In the genomic region with DNA sequence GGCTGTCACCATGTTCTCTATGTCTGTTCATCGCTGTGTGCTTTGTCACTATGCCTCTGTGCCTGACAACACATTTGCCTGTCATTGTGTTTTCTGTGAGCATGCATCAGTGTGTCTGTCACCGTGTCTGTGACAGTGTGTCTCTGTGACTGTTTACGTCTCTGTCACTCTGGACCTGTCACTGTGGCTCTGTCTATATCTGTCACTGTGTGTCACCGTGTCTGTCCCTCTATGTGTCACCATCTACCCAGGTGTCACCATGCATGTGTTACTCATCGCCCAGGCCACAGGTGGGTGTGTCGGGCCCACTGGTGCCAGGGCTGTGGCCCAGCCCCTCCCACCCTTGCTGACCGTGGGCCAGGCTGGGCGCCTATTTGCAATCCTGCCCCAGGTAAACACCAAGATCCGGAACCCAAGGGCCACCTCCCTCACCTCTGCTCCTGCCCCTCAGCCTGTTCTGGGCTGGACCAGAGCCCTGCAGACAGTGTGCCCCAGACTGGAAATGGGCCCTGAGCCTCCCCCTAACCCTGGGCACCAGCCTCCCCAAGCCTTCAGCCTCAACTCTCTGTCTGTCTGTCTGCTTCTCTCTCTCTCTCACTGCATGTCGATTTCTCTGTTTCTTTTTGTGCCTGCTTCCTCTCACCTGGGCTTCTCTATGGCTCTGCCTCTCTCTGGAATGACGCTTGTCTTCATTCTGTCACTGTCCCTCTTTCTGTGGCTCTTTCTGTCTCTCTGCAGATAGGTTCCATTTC, we compare ENCODE assay signal across 11 cellular contexts. TPM values are rescaled to one million over a fixed set of nuclear protein-coding genes. Genes with fewer than 3 reads are reported as not detected.
DNase-seq lines count a peak whose midpoint lies in the region; ATAC-seq and TF ChIP-seq lines count a peak whose summit lies in the region.
"Had no signal": no experiment of that assay in that cellular context is flagged by ENCODE, and none has a peak within 500 bp of the region (broad histone marks: within the 10 kb centered on the region; RNA-seq: fewer than 3 reads in every experiment).

No MANE protein-coding gene starts in this region.

- peaks cover 21% of the 10 kb centered on the region for H3K27me3 Mint-ChIP-seq in activated CD4-positive, alpha-beta T cell treated with anti-CD3 and anti-CD28 coated beads for 36 hours
- H3K27me3 Mint-ChIP-seq in activated CD4-positive, alpha-beta T cell treated with anti-CD3 and anti-CD28 coated beads, Interleukin-2, amount 10 ng/mL, durations not matched to agents 7 days and 5 days = peaks cover 16% of the 10 kb centered on the region

- CTCF ChIA-PET in activated CD4-positive, alpha-beta T cell treated with anti-CD3 and anti-CD28 coated beads for 36 hours (lab: Charles Lee) = no interaction called here
- CTCF ChIA-PET in activated CD4-positive, alpha-beta T cell treated with anti-CD3 and anti-CD28 coated beads, Interleukin-2, amount 10 ng/mL, durations not matched to agents 7 days and 5 days (lab: Charles Lee) = no interaction called here

- H3K4me3 Mint-ChIP-seq in activated CD4-positive, alpha-beta T cell treated with anti-CD3 and anti-CD28 coated beads for 36 hours = no peak overlapping the region
- no peak overlapping the region for H3K4me3 Mint-ChIP-seq in activated CD4-positive, alpha-beta T cell treated with anti-CD3 and anti-CD28 coated beads, Interleukin-2, amount 10 ng/mL, durations not matched to agents 7 days and 5 days
- H3K4me3 Mint-ChIP-seq in stimulated activated effector memory CD8-positive, alpha-beta T cell treated with anti-CD3 and anti-CD28 coated beads, Interleukin-12 subunit alpha, Interleukin-12 subunit beta, amount 100 ng/mL, for 72 hours = peak overlapping the region; percentile 39

- peak; percentile 75 for ATAC-seq in activated CD4-positive, alpha-beta T cell treated with anti-CD3 and anti-CD28 coated beads for 36 hours
- peak; percentile 84 for ATAC-seq in esophagus mucosa
- peak; percentile 92 for ATAC-seq in stimulated activated effector memory CD8-positive, alpha-beta T cell treated with anti-CD3 and anti-CD28 coated beads, Interleukin-12 subunit alpha, Interleukin-12 subunit beta, amount 100 ng/mL, for 72 hours
- ATAC-seq in foreskin keratinocyte = no peak

- no peak overlapping the region for H3K27ac ChIP-seq in foreskin keratinocyte
- H3K27ac ChIP-seq: SJSA1 had no signal

- H3K4me1 Mint-ChIP-seq in activated CD4-positive, alpha-beta T cell treated with anti-CD3 and anti-CD28 coated beads for 36 hours = peaks cover 38% of the 10 kb centered on the region
- H3K4me1 Mint-ChIP-seq in activated CD4-positive, alpha-beta T cell treated with anti-CD3 and anti-CD28 coated beads, Interleukin-2, amount 10 ng/mL, durations not matched to agents 7 days and 5 days = peaks cover 28% of the 10 kb centered on the region
- H3K4me1 Mint-ChIP-seq in stimulated activated effector memory CD8-positive, alpha-beta T cell treated with anti-CD3 and anti-CD28 coated beads, Interleukin-12 subunit alpha, Interleukin-12 subunit beta, amount 100 ng/mL, for 72 hours = peaks cover 40% of the 10 kb centered on the region

- POLR2A ChIA-PET in activated CD4-positive, alpha-beta T cell treated with anti-CD3 and anti-CD28 coated beads for 36 hours (lab: Charles Lee) = no interaction called here
- POLR2A ChIA-PET in activated CD4-positive, alpha-beta T cell treated with anti-CD3 and anti-CD28 coated beads, Interleukin-2, amount 10 ng/mL, durations not matched to agents 7 days and 5 days (lab: Charles Lee) = no interaction called here

- peak overlapping the region; percentile 6 for H3K27ac Mint-ChIP-seq in activated CD4-positive, alpha-beta T cell treated with anti-CD3 and anti-CD28 coated beads for 36 hours
- no peak overlapping the region for H3K27ac Mint-ChIP-seq in activated CD4-positive, alpha-beta T cell treated with anti-CD3 and anti-CD28 coated beads, Interleukin-2, amount 10 ng/mL, durations not matched to agents 7 days and 5 days
- peak overlapping the region; percentile 4 for H3K27ac Mint-ChIP-seq in stimulated activated effector memory CD8-positive, alpha-beta T cell treated with anti-CD3 and anti-CD28 coated beads, Interleukin-12 subunit alpha, Interleukin-12 subunit beta, amount 100 ng/mL, for 72 hours

- TF ChIP-seq CTCF in GM10266 (IDR thresholded peaks at IDR 0.05; ENCODE audit: control insufficient read depth, insufficient read depth, low read depth, missing control alignments) = no peak
- TF ChIP-seq CTCF in foreskin keratinocyte (conservative IDR thresholded peaks at IDR 0.05) = no peak

- peaks cover 19% of the 10 kb centered on the region for H3K27me3 ChIP-seq in foreskin keratinocyte
- H3K27me3 ChIP-seq: SJSA1 had no signal

- no peaks in the 10 kb centered on the region for H3K36me3 Mint-ChIP-seq in activated CD4-positive, alpha-beta T cell treated with anti-CD3 and anti-CD28 coated beads for 36 hours (ENCODE audit: low read depth)
- no peaks in the 10 kb centered on the region for H3K36me3 Mint-ChIP-seq in activated CD4-positive, alpha-beta T cell treated with anti-CD3 and anti-CD28 coated beads, Interleukin-2, amount 10 ng/mL, durations not matched to agents 7 days and 5 days (ENCODE audit: low read depth)
- peaks cover 2% of the 10 kb centered on the region for H3K36me3 Mint-ChIP-seq in stimulated activated effector memory CD8-positive, alpha-beta T cell treated with anti-CD3 and anti-CD28 coated beads, Interleukin-12 subunit alpha, Interleukin-12 subunit beta, amount 100 ng/mL, for 72 hours

- H3K9me3 Mint-ChIP-seq in activated CD4-positive, alpha-beta T cell treated with anti-CD3 and anti-CD28 coated beads for 36 hours (ENCODE audit: low read depth) = no peaks in the 10 kb centered on the region
- no peaks in the 10 kb centered on the region for H3K9me3 Mint-ChIP-seq in activated CD4-positive, alpha-beta T cell treated with anti-CD3 and anti-CD28 coated beads, Interleukin-2, amount 10 ng/mL, durations not matched to agents 7 days and 5 days
- H3K9me3 Mint-ChIP-seq in stimulated activated effector memory CD8-positive, alpha-beta T cell treated with anti-CD3 and anti-CD28 coated beads, Interleukin-12 subunit alpha, Interleukin-12 subunit beta, amount 100 ng/mL, for 72 hours = no peaks in the 10 kb centered on the region

- peaks cover 4% of the 10 kb centered on the region for H3K4me1 ChIP-seq in foreskin keratinocyte

- peak; percentile 65 for DNase-seq in activated CD4-positive, alpha-beta T cell treated with anti-CD3 and anti-CD28 coated beads for 36 hours
- no peak for DNase-seq in activated CD4-positive, alpha-beta T cell treated with anti-CD3 and anti-CD28 coated beads, Interleukin-2, amount 10 ng/mL, durations not matched to agents 7 days and 5 days
- DNase-seq in stimulated activated effector memory CD8-positive, alpha-beta T cell treated with anti-CD3 and anti-CD28 coated beads, Interleukin-12 subunit alpha, Interleukin-12 subunit beta, amount 100 ng/mL, for 72 hours (ENCODE audit: low spot score in 2 of 2) = no peak
- DNase-seq in GM10266 (ENCODE audit: extremely low spot score) (no peak), foreskin keratinocyte (no peak)
- DNase-seq: ACHN; activated CD8-positive, alpha-beta memory T cell treated with anti-CD3 and anti-CD28 coated beads, Interleukin-2, amount 50 U/mL, for 48 hours; dermis blood vessel endothelial cell had no signal

- intact Hi-C loops in activated CD4-positive, alpha-beta T cell treated with anti-CD3 and anti-CD28 coated beads for 36 hours (cut with DNase I, micrococcal nuclease) = no loop called here

RNA-seq across cellular contexts. Expression of gene IRF2BP1, which starts 7.7 kb away (rescaled TPM):
- total RNA-seq in activated CD4-positive, alpha-beta T cell treated with anti-CD3 and anti-CD28 coated beads for 36 hours = 10 to 100 TPM; 12.6 to 15.2 TPM
- total RNA-seq in activated CD4-positive, alpha-beta T cell treated with anti-CD3 and anti-CD28 coated beads, Interleukin-2, amount 10 ng/mL, durations not matched to agents 7 days and 5 days = 10 to 100 TPM; 17.5 to 19.1 TPM
- 10.0 TPM for total RNA-seq in esophagus mucosa
- total RNA-seq in foreskin keratinocyte = 11.2 and 12.9 TPM in 2 replicates
- polyA plus RNA-seq in foreskin keratinocyte = 10.9 and 11.7 TPM in 2 replicates

RNA-seq across cellular contexts. Expression of gene FOXA3, which starts 14.1 kb away (rescaled TPM):
- total RNA-seq in activated CD4-positive, alpha-beta T cell treated with anti-CD3 and anti-CD28 coated beads for 36 hours = under 1 TPM; 0.40 to 0.62 TPM
- total RNA-seq in activated CD4-positive, alpha-beta T cell treated with anti-CD3 and anti-CD28 coated beads, Interleukin-2, amount 10 ng/mL, durations not matched to agents 7 days and 5 days = not detected
- total RNA-seq in esophagus mucosa (not detected), foreskin keratinocyte (0.04 TPM in 1 of 2 replicates, not detected in the other)
- 0.02 and 0.10 TPM in 2 replicates for polyA plus RNA-seq in foreskin keratinocyte
- total RNA-seq: dermis blood vessel endothelial cell, pulmonary artery endothelial cell, SJSA1 had no signal

RNA-seq across cellular contexts. Expression of gene SYMPK, which starts 15.3 kb away (rescaled TPM):
- total RNA-seq in activated CD4-positive, alpha-beta T cell treated with anti-CD3 and anti-CD28 coated beads for 36 hours = 100 to 1,000 TPM; 108 to 128 TPM
- 10 to 100 TPM; 91.0 to 98.0 TPM for total RNA-seq in activated CD4-positive, alpha-beta T cell treated with anti-CD3 and anti-CD28 coated beads, Interleukin-2, amount 10 ng/mL, durations not matched to agents 7 days and 5 days
- total RNA-seq in esophagus mucosa = 42.9 TPM
- total RNA-seq in foreskin keratinocyte = 45.7 and 46.9 TPM in 2 replicates
- 54.8 and 55.6 TPM in 2 replicates for polyA plus RNA-seq in foreskin keratinocyte

RNA-seq across cellular contexts. Expression of gene MYPOP, which starts 24.2 kb away (rescaled TPM):
- total RNA-seq in activated CD4-positive, alpha-beta T cell treated with anti-CD3 and anti-CD28 coated beads for 36 hours = 1 to 10 TPM; 5.0 to 5.6 TPM
- total RNA-seq in activated CD4-positive, alpha-beta T cell treated with anti-CD3 and anti-CD28 coated beads, Interleukin-2, amount 10 ng/mL, durations not matched to agents 7 days and 5 days = 10 to 100 TPM in 1 of 2 experiments, 1 to 10 TPM in 1; 9.7 to 11.4 TPM
- 3.7 TPM for total RNA-seq in esophagus mucosa
- total RNA-seq in foreskin keratinocyte = 3.6 and 4.4 TPM in 2 replicates
- 7.1 and 8.1 TPM in 2 replicates for polyA plus RNA-seq in foreskin keratinocyte

RNA-seq across cellular contexts. Expression of gene NANOS2, which starts 36.4 kb away (rescaled TPM):
- not detected for total RNA-seq in activated CD4-positive, alpha-beta T cell treated with anti-CD3 and anti-CD28 coated beads for 36 hours
- total RNA-seq in activated CD4-positive, alpha-beta T cell treated with anti-CD3 and anti-CD28 coated beads, Interleukin-2, amount 10 ng/mL, durations not matched to agents 7 days and 5 days = not detected
- total RNA-seq in esophagus mucosa (not detected), foreskin keratinocyte (not detected in 2 replicates)
- polyA plus RNA-seq in foreskin keratinocyte = not detected in 2 replicates
- total RNA-seq: dermis blood vessel endothelial cell, pulmonary artery endothelial cell, SJSA1 had no signal
